In the genomic region with DNA sequence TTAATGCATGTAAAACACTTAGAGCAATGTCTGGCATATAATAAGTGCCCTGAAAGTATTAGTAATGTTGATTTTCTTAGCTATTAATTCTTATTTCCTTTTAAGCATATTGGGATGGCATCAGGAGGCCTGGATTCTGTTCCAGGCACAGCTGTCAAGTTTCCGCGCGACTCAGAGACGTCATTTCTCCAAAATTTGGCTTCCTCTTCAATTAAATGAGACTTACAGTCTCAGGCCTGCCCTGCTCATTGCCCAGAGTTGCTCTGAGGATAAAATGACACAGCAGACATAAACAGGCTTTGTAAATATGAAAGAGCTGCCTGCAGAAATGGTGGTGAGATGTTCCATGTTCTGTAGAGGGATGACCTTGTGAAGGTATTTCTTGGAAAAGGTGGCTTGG, we compare ENCODE assay signal across 15 cellular contexts.
A peak's percentile ranks its signal among the peaks of the same experiment; 100 is the strongest.
DNase-seq lines count a peak whose midpoint lies in the region; ATAC-seq and TF ChIP-seq lines count a peak whose summit lies in the region.
"Had no signal": no experiment of that assay in that cellular context is flagged by ENCODE, and none has a peak within 500 bp of the region (broad histone marks: within the 10 kb centered on the region; RNA-seq: fewer than 3 reads in every experiment).

No MANE protein-coding gene starts in this region.

- TF ChIP-seq CTCF in left ventricle myocardium inferior (IDR thresholded peaks at IDR 0.05; ENCODE audit: borderline replicate concordance) (no peak), esophagus muscularis mucosa (IDR thresholded peaks at IDR 0.05) (no peak)

- no peak for TF ChIP-seq POLR2A in esophagus muscularis mucosa (IDR thresholded peaks at IDR 0.05; ENCODE audit: low read depth)

- H3K27ac ChIP-seq in left ventricle myocardium inferior (replicated peaks) (no peak overlapping the region), esophagus muscularis mucosa (replicated peaks in 1 of 4) (peak overlapping the region in 1 of 4 donors; percentile 40)
- H3K27ac ChIP-seq: BLaER1 treated with 17β-estradiol and CSF1 and Interleukin-3, amounts not matched to agents 10 nM and 100 nM; C4-2B had no signal

- no peaks in the 10 kb centered on the region for H3K36me3 ChIP-seq in left ventricle myocardium inferior
- no peaks in the 10 kb centered on the region for H3K36me3 ChIP-seq in esophagus muscularis mucosa
- H3K36me3 ChIP-seq: BLaER1 treated with 17β-estradiol and CSF1 and Interleukin-3, amounts not matched to agents 10 nM and 100 nM had no signal

- H3K4me1 ChIP-seq in left ventricle myocardium inferior: no peaks in the 10 kb centered on the region
- H3K4me1 ChIP-seq in esophagus muscularis mucosa: peaks cover 0 to 6% (median 0%) of the 10 kb centered on the region in 4 donors
- H3K4me1 ChIP-seq: BLaER1 treated with 17β-estradiol and CSF1 and Interleukin-3, amounts not matched to agents 10 nM and 100 nM; Caco-2 had no signal

- H3K27me3 ChIP-seq in left ventricle myocardium inferior (ENCODE audit: low read depth): peaks cover 4% of the 10 kb centered on the region
- no peaks in the 10 kb centered on the region for H3K27me3 ChIP-seq in esophagus muscularis mucosa
- H3K27me3 ChIP-seq: BLaER1 treated with 17β-estradiol and CSF1 and Interleukin-3, amounts not matched to agents 10 nM and 100 nM had no signal

- WGBS in esophagus muscularis mucosa: 57% methylated on average over 4 of the region's 4 CpGs

- peak; percentile 47 to 59 for ATAC-seq in left cardiac atrium
- ATAC-seq: CD8-positive, alpha-beta T cell had no signal

- no peak overlapping the region for H3K4me3 ChIP-seq in left ventricle myocardium inferior
- H3K4me3 ChIP-seq in esophagus muscularis mucosa: no peak overlapping the region
- H3K4me3 ChIP-seq: BLaER1 treated with 17β-estradiol and CSF1 and Interleukin-3, amounts not matched to agents 10 nM and 100 nM had no signal

- intact Hi-C loops in left cardiac atrium (cut with DNase I): no loop called here
- intact Hi-C loops in left ventricle myocardium inferior (cut with micrococcal nuclease): no loop called here
- intact Hi-C loops in esophagus muscularis mucosa (cut with DNase I): no loop called here

- DNase-seq in left cardiac atrium (no peak), left ventricle myocardium inferior (no peak), esophagus muscularis mucosa (ENCODE audit: extremely low spot score) (peak; percentile 77), pons (ENCODE audit: low spot score) (peak; percentile 7), GM19238 (ENCODE audit: insufficient read length, low spot score) (no peak)
- DNase-seq: 8988T; ACHN; Caco-2; Calu3; CD4-positive, alpha-beta T cell; CD8-positive, alpha-beta T cell; DMS79 treated with DMSO at 0.1 percent for 48 hours; GF-D8 had no signal

- H3K9me3 ChIP-seq in left ventricle myocardium inferior (replicated peaks) (peaks cover 6% of the 10 kb centered on the region), esophagus muscularis mucosa (no peaks in the 10 kb centered on the region)
- H3K9me3 ChIP-seq: BLaER1 treated with 17β-estradiol and CSF1 and Interleukin-3, amounts not matched to agents 10 nM and 100 nM; Caco-2 had no signal

- no peak for TF ChIP-seq EP300 in esophagus muscularis mucosa (IDR thresholded peaks at IDR 0.05)

Comparison
In these comparisons a context has a peak if more than half of its experiments do, and no peak if none do; other contexts are left out.
1. DNase-seq: peak in esophagus muscularis mucosa (single experiment) and pons (single experiment); none in left cardiac atrium (single experiment), left ventricle myocardium inferior (single experiment) and GM19238 (single experiment).